Comparison of ENCODE assay signal across 22 cellular contexts in genomic region chr14:84749191-84749945, GRCh38.
DNase-seq lines count a peak whose midpoint lies in the region; ATAC-seq and TF ChIP-seq lines count a peak whose summit lies in the region.
"Had no signal": no experiment of that assay in that cellular context is flagged by ENCODE, and none has a peak within 500 bp of the region (broad histone marks: within the 10 kb centered on the region; RNA-seq: fewer than 3 reads in every experiment).

No MANE protein-coding gene starts in this region.

- H2AFZ ChIP-seq in GM23338, result no peak overlapping the region
- H2AFZ ChIP-seq in neuronal stem cell (ENCODE audit: low read length), result peak overlapping the region; percentile 48

- H2BK12ac ChIP-seq in neuronal stem cell (ENCODE audit: low read length), result no peak overlapping the region

- peaks cover 12% of the 10 kb centered on the region; the same call in 1 of the 2 replicates for H3K4me1 ChIP-seq in GM23338 (ENCODE audit: insufficient read depth)
- H3K4me1 ChIP-seq in neuronal stem cell (ENCODE audit: control insufficient read depth in 2 of 2, insufficient read depth in 1 of 2, low read depth in 1 of 2, low read length in 2 of 2), result peaks cover 0 to 5% of the 10 kb centered on the region in 2 donors
- H3K4me1 ChIP-seq in Peyer's patch, result no peaks in the 10 kb centered on the region
- H3K4me1 ChIP-seq: SJSA1 had no signal

- H3K4me2 ChIP-seq in GM23338 (no peak overlapping the region), neuronal stem cell (ENCODE audit: insufficient read depth, low read length, poor library complexity, severe bottlenecking) (no peak overlapping the region)

- H3K4me3 ChIP-seq in GM23338 (no peak overlapping the region), fibroblast of pulmonary artery (replicated peaks; ENCODE audit: low read depth, low read length) (no peak overlapping the region), neuronal stem cell (ENCODE audit: low read length in 2 of 2) (no peak overlapping the region), Peyer's patch (no peak overlapping the region)
- H3K4me3 ChIP-seq: SJSA1 had no signal

- H3K36me3 ChIP-seq in GM23338 (ENCODE audit: insufficient read depth) (no peaks in the 10 kb centered on the region), neuronal stem cell (replicated peaks in 1 of 2; ENCODE audit: control insufficient read depth in 2 of 2, insufficient read depth in 2 of 2, low read length in 2 of 2) (no peaks in the 10 kb centered on the region), Peyer's patch (no peaks in the 10 kb centered on the region)
- H3K36me3 ChIP-seq: SJSA1 had no signal

- H3K27ac ChIP-seq in GM23338 (ENCODE audit: low read depth) (no peak overlapping the region), neuronal stem cell (replicated peaks; ENCODE audit: low read length) (no peak overlapping the region), Peyer's patch (no peak overlapping the region)
- H3K27ac ChIP-seq: SJSA1 had no signal

- H3K27ac Mint-ChIP-seq in GM23338, result peak overlapping the region; percentile 3; the same call in 1 of the 2 replicates
- H3K27ac Mint-ChIP-seq: B cell, CD14-positive monocyte, HFFc6 had no signal

- no peaks in the 10 kb centered on the region for H4K20me1 ChIP-seq in GM23338 (replicated peaks; ENCODE audit: insufficient read depth)

- H3K14ac ChIP-seq in neuronal stem cell (ENCODE audit: low read length), result no peak overlapping the region

- H3K23ac ChIP-seq in neuronal stem cell (ENCODE audit: low read depth, low read length, poor library complexity), result no peak overlapping the region

- peaks cover 6% of the 10 kb centered on the region; the same call in 2 of the 3 replicates for H3K9me3 Mint-ChIP-seq in GM23338

- TF ChIP-seq POLR2A in Peyer's patch (IDR thresholded peaks at IDR 0.05), result no peak

- no peaks in the 10 kb centered on the region for H3F3A ChIP-seq in GM23338 (replicated peaks; ENCODE audit: low read depth)

- no peaks in the 10 kb centered on the region for H3K27me3 ChIP-seq in GM23338 (ENCODE audit: insufficient read depth)
- H3K27me3 ChIP-seq in neuronal stem cell (ENCODE audit: control insufficient read depth in 3 of 3, insufficient read depth in 3 of 3, low read depth in 1 of 3, low read length in 3 of 3), result no peaks in the 10 kb centered on the region
- no peaks in the 10 kb centered on the region for H3K27me3 ChIP-seq in Peyer's patch
- H3K27me3 ChIP-seq: SJSA1 had no signal

- H3K79me1 ChIP-seq in neuronal stem cell (ENCODE audit: low read depth, low read length), result no peaks in the 10 kb centered on the region

- H3K36me3 Mint-ChIP-seq in GM23338 (ENCODE audit: low read depth), result peaks cover 4% of the 10 kb centered on the region; the same call in 1 of the 3 replicates
- H3K36me3 Mint-ChIP-seq: CD14-positive monocyte had no signal

- H3K27me3 Mint-ChIP-seq in GM23338 (ENCODE audit: insufficient read depth, low read depth, poor library complexity), result no peaks in the 10 kb centered on the region
- H3K27me3 Mint-ChIP-seq: B cell had no signal

- TF ChIP-seq CTCF in GM23338 (conservative IDR thresholded peaks at IDR 0.05; ENCODE audit: low read depth in 2 of 2) (no peak), fibroblast of pulmonary artery (IDR thresholded peaks at IDR 0.05; ENCODE audit: low read length, missing control alignments) (no peak), Peyer's patch (IDR thresholded peaks at IDR 0.05) (no peak)

- H4K91ac ChIP-seq in neuronal stem cell (ENCODE audit: low read depth, low read length, poor library complexity), result no peak overlapping the region

- WGBS in neuronal stem cell (ENCODE audit: extremely low coverage in 2 of 2, insufficient read length in 2 of 2, insufficient replicate concordance in 1 of 2), 2 donors, result no CpG with 5 or more reads among the region's 6 CpGs

- DNase-seq in GM23338 (ENCODE audit: low spot score) (no peak), astrocyte of the hippocampus (ENCODE audit: low read depth, low spot score) (peak; percentile 4), fibroblast of pulmonary artery (ENCODE audit: low read depth) (peak; percentile 2), neuronal stem cell (ENCODE audit: low spot score) (no peak), D341Med (ENCODE audit: low spot score) (no peak), NCI-H1930 (lab: John Stamatoyannopoulos, UW) (no peak), Peyer's patch (no peak)
- DNase-seq: DMS79, H7, HFFc6, KG1, NCI-H1092, NCI-H1436 treated with DMSO at 0.1 percent for 48 hours, NCI-H2029, NCI-H345, NCI-H524 treated with DMSO at 0.1 percent for 48 hours, NCI-H82 had no signal

- H2BK120ac ChIP-seq in neuronal stem cell (ENCODE audit: low read depth, low read length), result no peak overlapping the region

- no peak overlapping the region for H2BK15ac ChIP-seq in neuronal stem cell (ENCODE audit: low read length)

- no peaks in the 10 kb centered on the region for H3K9me3 ChIP-seq in neuronal stem cell (replicated peaks in 1 of 2; ENCODE audit: control insufficient read depth in 2 of 2, insufficient read depth in 1 of 2, low read depth in 1 of 2, low read length in 2 of 2)
- H3K9me3 ChIP-seq in Peyer's patch, result no peaks in the 10 kb centered on the region
- H3K9me3 ChIP-seq: SJSA1 had no signal

- no peak overlapping the region for H3K9ac ChIP-seq in neuronal stem cell (ENCODE audit: low read depth, low read length, poor library complexity)

- H3K9me2 ChIP-seq in GM23338 (ENCODE audit: insufficient read depth), result no peaks in the 10 kb centered on the region

- H2AK5ac ChIP-seq in neuronal stem cell (ENCODE audit: low read depth, low read length), result no peak overlapping the region

- no peak overlapping the region for H4K8ac ChIP-seq in neuronal stem cell (ENCODE audit: low read depth, low read length)

- H3K79me2 ChIP-seq in GM23338 (replicated peaks; ENCODE audit: insufficient read depth), result no peaks in the 10 kb centered on the region

- peaks cover 23% of the 10 kb centered on the region; the same call in 2 of the 3 replicates for H3K4me1 Mint-ChIP-seq in GM23338
- H3K4me1 Mint-ChIP-seq: B cell, CD14-positive monocyte had no signal

- H3K18ac ChIP-seq in neuronal stem cell (ENCODE audit: low read length), result no peak overlapping the region

- no peak overlapping the region for H3K4me3 Mint-ChIP-seq in GM23338
- H3K4me3 Mint-ChIP-seq: B cell, CD14-positive monocyte, HFFc6 had no signal

- H3K4ac ChIP-seq in neuronal stem cell (ENCODE audit: low read length), result no peak overlapping the region

- ATAC-seq in GM23338 (no peak), HG03342 (IDR thresholded peaks at IDR 0.05; ENCODE audit: unreplicated experiment) (no peak)
- ATAC-seq: Right ventricle myocardium inferior had no signal

- H2BK5ac ChIP-seq in neuronal stem cell (ENCODE audit: low read length), result no peak overlapping the region

TF ChIP-seq in GM23338, 12 proteins besides CTCF, POLR2A, EP300 and RAD21 (continues in another document):
- no peak for TF ChIP-seq ZNF114 (CRISPR knock-in tag; IDR thresholded peaks at IDR 0.05)
- no peak for TF ChIP-seq REST (IDR thresholded peaks at IDR 0.05; ENCODE audit: unreplicated experiment)
- no peak for TF ChIP-seq ETS1 (IDR thresholded peaks at IDR 0.05)

Comparison
In these comparisons a context has a peak if more than half of its experiments do, and no peak if none do; other contexts are left out.
1. DNase-seq: peak in astrocyte of the hippocampus (single experiment) and fibroblast of pulmonary artery (single experiment); none in GM23338 (single experiment), neuronal stem cell (single experiment), D341Med (single experiment), NCI-H1930 (0 of 2) and Peyer's patch (0 of 3).